ENCODE assay signal across 1 cellular context in the genomic region with DNA sequence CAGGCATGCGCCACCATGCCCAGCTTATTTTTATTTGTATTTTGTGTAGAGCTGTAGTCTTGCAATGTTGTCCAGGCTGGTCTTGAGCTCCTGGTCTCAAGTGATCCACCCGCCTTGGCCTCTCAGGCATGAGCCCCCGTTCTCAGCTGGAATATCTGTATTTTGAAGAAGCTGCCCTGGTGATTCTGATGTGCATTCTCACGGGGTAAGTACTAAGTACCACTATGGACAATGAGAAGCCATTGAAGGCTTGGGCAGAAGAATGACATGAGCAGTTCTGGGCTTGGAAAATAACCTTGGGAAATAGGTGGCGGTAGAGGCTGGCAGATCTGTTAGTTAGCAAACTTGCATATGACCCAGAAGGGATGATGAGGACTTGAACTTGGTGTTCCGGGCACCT.
TF ChIP-seq lines count a peak whose summit lies in the region.

No MANE protein-coding gene starts in this region.

TF ChIP-seq in HepG2, 621 proteins besides CTCF, POLR2A, EP300 and RAD21 (continued from another document):
- TF ChIP-seq ZBTB33 (CRISPR knock-in tag; IDR thresholded peaks at IDR 0.05), result peak; percentile 26; the same call in 1 of the 2 replicates
TF ChIP-seq in HepG2: peak in this region for 2.
